In genomic region chr12:104132351-104132956, GRCh38 we compare ENCODE assay signal across 11 cellular contexts. TPM values are rescaled to one million over a fixed set of nuclear protein-coding genes. Genes with fewer than 3 reads are reported as not detected.
A peak's percentile ranks its signal among the peaks of the same experiment; 100 is the strongest.
DNase-seq lines count a peak whose midpoint lies in the region; TF ChIP-seq lines count a peak whose summit lies in the region.
"Had no signal": no experiment of that assay in that cellular context is flagged by ENCODE, and none has a peak within 500 bp of the region (broad histone marks: within the 10 kb centered on the region; RNA-seq: fewer than 3 reads in every experiment).

No MANE protein-coding gene starts in this region.

- H3K36me3 Mint-ChIP-seq in nephron progenitor cell (ENCODE audit: low read depth), result peaks cover 38% of the 10 kb centered on the region

- no peaks in the 10 kb centered on the region for H3K27me3 ChIP-seq in endocrine pancreas (ENCODE audit: control insufficient read depth, insufficient read depth, low read length)
- H3K27me3 ChIP-seq: BLaER1 treated with 17β-estradiol and CSF1 and Interleukin-3, amounts not matched to agents 10 nM and 100 nM; neutrophil had no signal

- in situ Hi-C loops in G401 (cut with HindIII; ENCODE audit: low sequenced_read_pairs), result no loop called here
- in situ Hi-C loops in GM13976 (cut with MboI; ENCODE audit: low sequenced_read_pairs, unreplicated experiment), result no loop called here

- peaks cover 21% of the 10 kb centered on the region for H3K4me1 Mint-ChIP-seq in nephron progenitor cell

- CTCF ChIA-PET in GM10248 (lab: Yijun Ruan, JAX), result interaction anchor here (1.7 to 12.9 kb wide), 2 partner anchors 23 to 158 kb away, joined by 3 to 72 read pairs; no protein-coding TSS in a partner anchor

- no peaks in the 10 kb centered on the region for H3K9me3 ChIP-seq in endocrine pancreas (ENCODE audit: control insufficient read depth, low read length)
- H3K9me3 ChIP-seq: BLaER1 treated with 17β-estradiol and CSF1 and Interleukin-3, amounts not matched to agents 10 nM and 100 nM; neutrophil had no signal

- peaks cover 43% of the 10 kb centered on the region for H3K4me1 ChIP-seq in endocrine pancreas (ENCODE audit: control insufficient read depth, insufficient read depth, low read length)

- H3K9ac ChIP-seq in endocrine pancreas (ENCODE audit: control insufficient read depth, insufficient read depth, low read length), result peak overlapping the region; percentile 44
- H3K9ac ChIP-seq: BLaER1 treated with 17β-estradiol and CSF1 and Interleukin-3, amounts not matched to agents 10 nM and 100 nM had no signal

- DNase-seq in DMS53 (lab: John Stamatoyannopoulos, UW) (peak; percentile 55), NCI-H2196 treated with DMSO at 0.1 percent for 48 hours (lab: John Stamatoyannopoulos, UW; ENCODE audit: unreplicated experiment) (peak; percentile 46), nephron progenitor cell (no peak), GM10248 (ENCODE audit: extremely low spot score) (no peak), NCI-H2171 treated with DMSO at 0.1 percent for 48 hours (lab: John Stamatoyannopoulos, UW) (no peak), G401 (ENCODE audit: low spot score) (no peak), GM13976 (ENCODE audit: low spot score) (no peak)
- DNase-seq: activated naive CD8-positive, alpha-beta T cell treated with anti-CD3 and anti-CD28 coated beads for 36 hours had no signal

- no peaks in the 10 kb centered on the region for H3K9me3 Mint-ChIP-seq in nephron progenitor cell
- H3K9me3 Mint-ChIP-seq: activated naive CD8-positive, alpha-beta T cell treated with anti-CD3 and anti-CD28 coated beads for 36 hours had no signal

- POLR2A ChIA-PET in GM10248 (lab: Yijun Ruan, JAX), result no interaction called here

- H3K4me3 ChIP-seq in endocrine pancreas (ENCODE audit: control insufficient read depth, insufficient read depth, low read length), result peak overlapping the region; percentile 26
- H3K4me3 ChIP-seq: BLaER1 treated with 17β-estradiol and CSF1 and Interleukin-3, amounts not matched to agents 10 nM and 100 nM had no signal

- H3K27me3 Mint-ChIP-seq in nephron progenitor cell (ENCODE audit: low read depth, poor library complexity), result no peaks in the 10 kb centered on the region
- H3K27me3 Mint-ChIP-seq: activated naive CD8-positive, alpha-beta T cell treated with anti-CD3 and anti-CD28 coated beads for 36 hours had no signal

- TF ChIP-seq CTCF in nephron progenitor cell (IDR thresholded peaks at IDR 0.05) (no peak), GM10248 (IDR thresholded peaks at IDR 0.05; ENCODE audit: control extremely low read depth, extremely low read depth, low read depth, missing control alignments) (no peak), GM13976 (IDR thresholded peaks at IDR 0.05; ENCODE audit: borderline replicate concordance, control extremely low read depth, extremely low read depth, insufficient read depth, missing control alignments) (no peak)

- H3K27ac Mint-ChIP-seq in nephron progenitor cell, result peak overlapping the region; percentile 4
- H3K27ac Mint-ChIP-seq: activated naive CD8-positive, alpha-beta T cell treated with anti-CD3 and anti-CD28 coated beads for 36 hours had no signal

- no peak overlapping the region for H3K4me3 Mint-ChIP-seq in nephron progenitor cell
- H3K4me3 Mint-ChIP-seq: activated naive CD8-positive, alpha-beta T cell treated with anti-CD3 and anti-CD28 coated beads for 36 hours had no signal

- no peaks in the 10 kb centered on the region for H3K36me3 ChIP-seq in endocrine pancreas (ENCODE audit: control insufficient read depth, insufficient read depth, low read length)

RNA-seq across cellular contexts. Expression of gene NFYB, which starts 5.6 kb away (rescaled TPM):
- total RNA-seq in G401 (2014; rRNA removed; shearing (Covaris generic)), result 20.9 and 66.1 TPM in 2 replicates

Comparison
In these comparisons a context has a peak if more than half of its experiments do, and no peak if none do; other contexts are left out.
1. DNase-seq: peak in DMS53 (single experiment) and NCI-H2196 treated with DMSO at 0.1 percent for 48 hours (single experiment); none in nephron progenitor cell (single experiment), GM10248 (single experiment), NCI-H2171 treated with DMSO at 0.1 percent for 48 hours (single experiment), G401 (single experiment) and GM13976 (single experiment).